Comparison of ENCODE assay signal across 1 cellular context in the genomic region with DNA sequence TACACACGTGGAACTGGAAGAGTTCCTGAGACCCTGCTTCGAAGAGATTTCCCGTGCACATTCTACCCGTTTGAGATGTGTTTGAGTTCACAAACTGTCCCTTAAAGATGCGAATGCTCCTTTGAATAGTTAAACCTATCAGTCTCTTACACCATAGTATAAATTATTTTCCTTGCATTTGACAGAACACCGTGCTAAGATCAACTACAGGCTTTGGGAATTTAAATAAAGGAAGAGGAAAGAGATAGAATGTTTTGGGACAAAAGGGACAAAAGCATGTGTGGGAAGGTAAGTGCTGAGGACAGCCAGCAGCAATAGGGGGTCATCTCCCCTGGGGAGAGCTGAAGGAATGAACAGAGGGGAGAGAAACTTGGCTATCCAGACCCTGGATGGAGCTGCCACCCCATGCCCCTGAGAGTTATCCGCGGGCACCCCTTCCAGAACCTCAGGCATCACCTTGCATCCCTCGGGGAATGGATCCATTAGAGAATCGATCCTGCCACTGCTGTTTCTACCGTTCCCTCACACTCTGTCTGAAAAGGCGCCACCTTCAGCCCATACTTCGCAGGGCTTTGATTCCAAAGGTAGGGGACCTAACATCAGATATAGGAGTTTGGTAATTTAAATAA.
TF ChIP-seq lines count a peak whose summit lies in the region.

No MANE protein-coding gene starts in this region.

TF ChIP-seq in HEK293, 187 proteins besides CTCF, POLR2A, EP300 and RAD21 (continued from another document and continues in another):
- TF ChIP-seq, protein P1, sequence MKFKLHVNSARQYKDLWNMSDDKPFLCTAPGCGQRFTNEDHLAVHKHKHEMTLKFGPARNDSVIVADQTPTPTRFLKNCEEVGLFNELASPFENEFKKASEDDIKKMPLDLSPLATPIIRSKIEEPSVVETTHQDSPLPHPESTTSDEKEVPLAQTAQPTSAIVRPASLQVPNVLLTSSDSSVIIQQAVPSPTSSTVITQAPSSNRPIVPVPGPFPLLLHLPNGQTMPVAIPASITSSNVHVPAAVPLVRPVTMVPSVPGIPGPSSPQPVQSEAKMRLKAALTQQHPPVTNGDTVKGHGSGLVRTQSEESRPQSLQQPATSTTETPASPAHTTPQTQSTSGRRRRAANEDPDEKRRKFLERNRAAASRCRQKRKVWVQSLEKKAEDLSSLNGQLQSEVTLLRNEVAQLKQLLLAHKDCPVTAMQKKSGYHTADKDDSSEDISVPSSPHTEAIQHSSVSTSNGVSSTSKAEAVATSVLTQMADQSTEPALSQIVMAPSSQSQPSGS (tag by site-specific recombination; IDR thresholded peaks at IDR 0.05; ENCODE audit: low read depth), result no peak
- TF ChIP-seq ZEB2 (tag by site-specific recombination; IDR thresholded peaks at IDR 0.05) (0 out of 2 replicates have a peak, but pooled peaks have one; percentile 36), ZNF398 (tag by site-specific recombination; IDR thresholded peaks at IDR 0.05) (no peak), SCRT2 (tag by site-specific recombination; IDR thresholded peaks at IDR 0.05) (no peak), ZNF132 (tag by site-specific recombination; IDR thresholded peaks at IDR 0.05; ENCODE audit: borderline replicate concordance) (no peak), ZNF629 (tag by site-specific recombination; IDR thresholded peaks at IDR 0.05) (no peak), ZNF707 (tag by site-specific recombination; IDR thresholded peaks at IDR 0.05) (no peak), ZNF335 (tag by site-specific recombination; conservative IDR thresholded peaks at IDR 0.05) (peak; percentile 69), YY1 (tag by site-specific recombination; IDR thresholded peaks at IDR 0.05) (no peak), ZNF513 (tag by site-specific recombination; IDR thresholded peaks at IDR 0.05) (no peak), ZBTB11 (tag by site-specific recombination; conservative IDR thresholded peaks at IDR 0.05; ENCODE audit: low read depth) (0 out of 2 replicates have a peak, but pooled peaks have one; percentile 7), ZBTB17 (tag by site-specific recombination; IDR thresholded peaks at IDR 0.05) (peak; percentile 92), ZNF140 (tag by site-specific recombination; IDR thresholded peaks at IDR 0.05) (no peak), MZF1 (tag by site-specific recombination; IDR thresholded peaks at IDR 0.05; ENCODE audit: borderline replicate concordance) (no peak), SP3 (tag by site-specific recombination; IDR thresholded peaks at IDR 0.05) (no peak), SP2 (tag by site-specific recombination; IDR thresholded peaks at IDR 0.05) (no peak), ZXDB (tag by site-specific recombination; IDR thresholded peaks at IDR 0.05) (no peak), ZNF660 (tag by site-specific recombination; IDR thresholded peaks at IDR 0.05) (no peak), ZNF18 (tag by site-specific recombination; IDR thresholded peaks at IDR 0.05) (no peak), WT1 (tag by site-specific recombination; IDR thresholded peaks at IDR 0.05) (no peak), GLIS1 (tag by site-specific recombination; IDR thresholded peaks at IDR 0.05) (peak; percentile 38), ZBTB8A (tag by site-specific recombination; IDR thresholded peaks at IDR 0.05) (peak; percentile 62; the same call in 1 of the 2 replicates), PRDM10 (tag by site-specific recombination; IDR thresholded peaks at IDR 0.05) (no peak), ZNF837 (tag by site-specific recombination; IDR thresholded peaks at IDR 0.05) (no peak), ZNF302 (tag by site-specific recombination; IDR thresholded peaks at IDR 0.05; ENCODE audit: low read depth) (no peak), ZNF701 (tag by site-specific recombination; IDR thresholded peaks at IDR 0.05) (no peak), ZFP69B (tag by site-specific recombination; IDR thresholded peaks at IDR 0.05) (no peak), ZNF792 (tag by site-specific recombination; IDR thresholded peaks at IDR 0.05) (no peak), ZNF341 (tag by site-specific recombination; IDR thresholded peaks at IDR 0.05; ENCODE audit: low read depth) (peak; percentile 33; the same call in 1 of the 2 replicates), REPIN1 (tag by site-specific recombination; IDR thresholded peaks at IDR 0.05; ENCODE audit: low read depth) (no peak), ZNF610 (tag by site-specific recombination; IDR thresholded peaks at IDR 0.05; ENCODE audit: borderline replicate concordance) (no peak), ZNF530 (tag by site-specific recombination; IDR thresholded peaks at IDR 0.05; ENCODE audit: low read depth) (no peak), IKZF3 (tag by site-specific recombination; IDR thresholded peaks at IDR 0.05) (peak; percentile 51; the same call in 1 of the 2 replicates), KLF8 (tag by site-specific recombination; IDR thresholded peaks at IDR 0.05) (0 out of 2 replicates have a peak, but pooled peaks have one; percentile 8), ZNF580 (tag by site-specific recombination; IDR thresholded peaks at IDR 0.05) (no peak), ZNF548 (tag by site-specific recombination; IDR thresholded peaks at IDR 0.05) (no peak), ZSCAN30 (tag by site-specific recombination; IDR thresholded peaks at IDR 0.05) (no peak), ZFP41 (tag by site-specific recombination; IDR thresholded peaks at IDR 0.05; ENCODE audit: borderline replicate concordance) (no peak)
- TF ChIP-seq, protein P2, sequence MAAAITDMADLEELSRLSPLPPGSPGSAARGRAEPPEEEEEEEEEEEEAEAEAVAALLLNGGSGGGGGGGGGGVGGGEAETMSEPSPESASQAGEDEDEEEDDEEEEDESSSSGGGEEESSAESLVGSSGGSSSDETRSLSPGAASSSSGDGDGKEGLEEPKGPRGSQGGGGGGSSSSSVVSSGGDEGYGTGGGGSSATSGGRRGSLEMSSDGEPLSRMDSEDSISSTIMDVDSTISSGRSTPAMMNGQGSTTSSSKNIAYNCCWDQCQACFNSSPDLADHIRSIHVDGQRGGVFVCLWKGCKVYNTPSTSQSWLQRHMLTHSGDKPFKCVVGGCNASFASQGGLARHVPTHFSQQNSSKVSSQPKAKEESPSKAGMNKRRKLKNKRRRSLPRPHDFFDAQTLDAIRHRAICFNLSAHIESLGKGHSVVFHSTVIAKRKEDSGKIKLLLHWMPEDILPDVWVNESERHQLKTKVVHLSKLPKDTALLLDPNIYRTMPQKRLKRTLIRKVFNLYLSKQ (tag by site-specific recombination; IDR thresholded peaks at IDR 0.05; ENCODE audit: borderline replicate concordance), result no peak
- TF ChIP-seq, protein P3, sequence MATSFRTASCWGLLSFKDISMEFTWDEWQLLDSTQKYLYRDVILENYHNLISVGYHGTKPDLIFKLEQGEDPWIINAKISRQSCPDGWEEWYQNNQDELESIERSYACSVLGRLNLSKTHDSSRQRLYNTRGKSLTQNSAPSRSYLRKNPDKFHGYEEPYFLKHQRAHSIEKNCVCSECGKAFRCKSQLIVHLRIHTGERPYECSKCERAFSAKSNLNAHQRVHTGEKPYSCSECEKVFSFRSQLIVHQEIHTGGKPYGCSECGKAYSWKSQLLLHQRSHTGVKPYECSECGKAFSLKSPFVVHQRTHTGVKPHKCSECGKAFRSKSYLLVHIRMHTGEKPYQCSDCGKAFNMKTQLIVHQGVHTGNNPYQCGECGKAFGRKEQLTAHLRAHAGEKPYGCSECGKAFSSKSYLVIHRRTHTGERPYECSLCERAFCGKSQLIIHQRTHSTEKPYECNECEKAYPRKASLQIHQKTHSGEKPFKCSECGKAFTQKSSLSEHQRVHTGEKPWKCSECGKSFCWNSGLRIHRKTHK (tag by site-specific recombination; IDR thresholded peaks at IDR 0.05), result no peak
